2 cellular contexts compared by ENCODE assay signal in genomic region chr18:45962866-45963265, GRCh38.
TF ChIP-seq lines count a peak whose summit lies in the region.

No MANE protein-coding gene starts in this region.

TF ChIP-seq in IMR-90, 13 proteins besides CTCF, POLR2A, EP300 and RAD21:
- no peak for TF ChIP-seq MXI1 (IDR thresholded peaks at IDR 0.05; ENCODE audit: borderline replicate concordance, low read depth, low read length)
- no peak for TF ChIP-seq RCOR1 (IDR thresholded peaks at IDR 0.05; ENCODE audit: insufficient replicate concordance, low read length)
- TF ChIP-seq MAZ (IDR thresholded peaks at IDR 0.05; ENCODE audit: borderline replicate concordance, low read depth, low read length) = no peak
- no peak for TF ChIP-seq BHLHE40 (IDR thresholded peaks at IDR 0.05; ENCODE audit: low read depth, low read length)
- no peak for TF ChIP-seq SMC3 (IDR thresholded peaks at IDR 0.05; ENCODE audit: low read depth, low read length)
- no peak for TF ChIP-seq CHD1 (IDR thresholded peaks at IDR 0.05; ENCODE audit: low read depth, low read length)
- no peak for TF ChIP-seq RFX5 (IDR thresholded peaks at IDR 0.05; ENCODE audit: low read depth, low read length)
- TF ChIP-seq MAFK (IDR thresholded peaks at IDR 0.05; ENCODE audit: low read depth, low read length) = 0 out of 2 replicates have a peak, but pooled peaks have one; percentile 6
- no peak for TF ChIP-seq NFE2L2 (IDR thresholded peaks at IDR 0.05; ENCODE audit: low read depth, low read length)
- no peak for TF ChIP-seq ELK1 (IDR thresholded peaks at IDR 0.05; ENCODE audit: borderline replicate concordance, low read depth, low read length)
- no peak for TF ChIP-seq USF2 (IDR thresholded peaks at IDR 0.05; ENCODE audit: low read depth, low read length)
- TF ChIP-seq CEBPB (IDR thresholded peaks at IDR 0.05; ENCODE audit: low read depth, low read length) = peak; percentile 75
- TF ChIP-seq FOS (IDR thresholded peaks at IDR 0.05; ENCODE audit: low read depth, low read length) = no peak

TF ChIP-seq in GM12878, 131 proteins besides CTCF, POLR2A, EP300 and RAD21:
- no peak for TF ChIP-seq NR2F1 (conservative IDR thresholded peaks at IDR 0.05)
- peak; percentile 20; the same call in 1 of the 2 replicates for TF ChIP-seq PKNOX1 (IDR thresholded peaks at IDR 0.05)
TF ChIP-seq in GM12878: peak in this region for 1.
